Comparison of ENCODE assay signal across 9 cellular contexts in genomic region chr16:88770459-88771293, GRCh38. TPM values are rescaled to one million over a fixed set of nuclear protein-coding genes. Genes with fewer than 3 reads are reported as not detected.
A peak's percentile ranks its signal among the peaks of the same experiment; 100 is the strongest.
DNase-seq lines count a peak whose midpoint lies in the region; ATAC-seq and TF ChIP-seq lines count a peak whose summit lies in the region.
"Had no signal": no experiment of that assay in that cellular context is flagged by ENCODE, and none has a peak within 500 bp of the region (broad histone marks: within the 10 kb centered on the region; RNA-seq: fewer than 3 reads in every experiment).

No MANE protein-coding gene starts in this region.

- peak overlapping the region; percentile 78 for H3K4me2 ChIP-seq in smooth muscle cell

- ATAC-seq in right cardiac atrium: peak; percentile 1 to 8

- H3K27ac ChIP-seq in right cardiac atrium (ENCODE audit: low read length): no peak overlapping the region
- peak overlapping the region; percentile 83 for H3K27ac ChIP-seq in smooth muscle cell (ENCODE audit: low read depth)

- peaks cover 97% of the 10 kb centered on the region for H4K20me1 ChIP-seq in smooth muscle cell (ENCODE audit: low read depth)

- no peak overlapping the region for H2AFZ ChIP-seq in smooth muscle cell (ENCODE audit: low read depth)

- no peak for TF ChIP-seq CTCF in smooth muscle cell (IDR thresholded peaks at IDR 0.05; ENCODE audit: borderline replicate concordance, insufficient read depth, poor library complexity, severe bottlenecking)

- no peaks in the 10 kb centered on the region for H3K27me3 ChIP-seq in right cardiac atrium (ENCODE audit: control insufficient read depth, insufficient read depth)
- no peaks in the 10 kb centered on the region for H3K27me3 ChIP-seq in smooth muscle cell (ENCODE audit: low read depth)

- no peaks in the 10 kb centered on the region for H3K36me3 ChIP-seq in smooth muscle cell (ENCODE audit: low read depth)

- H3K79me2 ChIP-seq in smooth muscle cell (ENCODE audit: low read depth): peaks cover 71% of the 10 kb centered on the region

- 56% methylated on average over 42 of the region's 42 CpGs for WGBS in right cardiac atrium
- WGBS in smooth muscle cell (ENCODE audit: low lambda C conversion rate): 22% methylated on average over 42 of the region's 42 CpGs

- intact Hi-C loops in right cardiac atrium (cut with DNase I): no loop called here

- H3K4me3 ChIP-seq in right cardiac atrium (ENCODE audit: low read length) (no peak overlapping the region), smooth muscle cell (no peak overlapping the region)

- peak overlapping the region; percentile 50 for H3K9ac ChIP-seq in smooth muscle cell (ENCODE audit: low read depth)

- H3F3A ChIP-seq in smooth muscle cell (ENCODE audit: low read depth): peaks cover 14% of the 10 kb centered on the region

- H3K4me1 ChIP-seq in right cardiac atrium (ENCODE audit: control insufficient read depth, insufficient read depth, low read length): peaks cover 25% of the 10 kb centered on the region
- H3K4me1 ChIP-seq in smooth muscle cell (ENCODE audit: low read depth): peaks cover 55% of the 10 kb centered on the region

- DNase-seq in Daoy (ENCODE audit: low read depth): peak; percentile 95
- DNase-seq in LHCN-M2 (ENCODE audit: low read depth): peak; percentile 86
- DNase-seq in activated CD8-positive, alpha-beta memory T cell treated with anti-CD3 and anti-CD28 coated beads, Interleukin-2, amount 50 U/mL, for 4 hours: peak; percentile 49
- peak in 2 of 3 donors; percentile 53 to 67 for DNase-seq in right cardiac atrium
- DNase-seq in smooth muscle cell (lab: John Stamatoyannopoulos, UW; ENCODE audit: unreplicated experiment): peak; percentile 76
- no peak for DNase-seq in SKM-1 (lab: John Stamatoyannopoulos, UW; ENCODE audit: unreplicated experiment)
- no peak for DNase-seq in NCI-H128 (lab: John Stamatoyannopoulos, UW; ENCODE audit: unreplicated experiment)
- DNase-seq in cerebellum (ENCODE audit: low spot score): no peak

- H3K9me3 ChIP-seq in right cardiac atrium (ENCODE audit: control insufficient read depth, low read length) (no peaks in the 10 kb centered on the region), smooth muscle cell (replicated peaks; ENCODE audit: low read depth) (no peaks in the 10 kb centered on the region)

RNA-seq across cellular contexts. Expression of gene PIEZO1, which starts 14.3 kb away (rescaled TPM):
- 62.9 and 70.8 TPM in 2 replicates for total RNA-seq in Daoy (2014; rRNA removed; shearing (Covaris generic))
- total RNA-seq in LHCN-M2 (2014; rRNA removed): 138 and 140 TPM in 2 replicates
- polyA plus RNA-seq in LHCN-M2 (2012): 158 TPM
- total RNA-seq in right cardiac atrium: 10 to 100 TPM; 21.7 to 45.6 (median 29.8) TPM
- 37.3 TPM for polyA plus RNA-seq in right cardiac atrium
- total RNA-seq in smooth muscle cell: 59.2 and 62.1 TPM in 2 replicates
- 70.9 and 107 TPM in 2 replicates for polyA plus RNA-seq in smooth muscle cell
- 9.9 TPM for total RNA-seq in cerebellum
- polyA plus RNA-seq: neural cell had no signal

RNA-seq across cellular contexts. Expression of gene CDT1, which starts 32.9 kb away (rescaled TPM):
- total RNA-seq in Daoy (2014; rRNA removed; shearing (Covaris generic)): 23.1 and 30.6 TPM in 2 replicates
- total RNA-seq in LHCN-M2 (2014; rRNA removed) (44.9 and 53.4 TPM in 2 replicates), right cardiac atrium (1 to 10 TPM in 2 of 4 donors, under 1 TPM in 2; 0.57 to 3.1 (median 1.1) TPM), smooth muscle cell (2.1 and 5.3 TPM in 2 replicates), cerebellum (7.9 TPM)
- 17.3 TPM for polyA plus RNA-seq in LHCN-M2 (2012)
- polyA plus RNA-seq in right cardiac atrium (0.27 TPM), smooth muscle cell (9.0 and 13.3 TPM in 2 replicates)

RNA-seq across cellular contexts. Expression of gene APRT, which starts 41.1 kb away (rescaled TPM):
- 106 and 112 TPM in 2 replicates for total RNA-seq in Daoy (2014; rRNA removed; shearing (Covaris generic))
- total RNA-seq in LHCN-M2 (2014; rRNA removed) (142 and 145 TPM in 2 replicates), right cardiac atrium (10 to 100 TPM; 40.8 to 65.8 (median 50.7) TPM), smooth muscle cell (72.5 and 143 TPM in 2 replicates), cerebellum (10.9 TPM)
- polyA plus RNA-seq in LHCN-M2 (2012): 188 TPM
- polyA plus RNA-seq in right cardiac atrium (82.0 TPM), smooth muscle cell (200 and 216 TPM in 2 replicates)

Comparison
In these comparisons a context has a peak if more than half of its experiments do, and no peak if none do; other contexts are left out.
1. DNase-seq: peak in Daoy (single experiment), LHCN-M2 (single experiment), activated CD8-positive, alpha-beta memory T cell treated with anti-CD3 and anti-CD28 coated beads, Interleukin-2, amount 50 U/mL, for 4 hours (single experiment), right cardiac atrium (2 of 3) and smooth muscle cell (single experiment); none in SKM-1 (single experiment), NCI-H128 (single experiment) and cerebellum (single experiment).